Comparison of ENCODE assay signal across 13 cellular contexts in the genomic region with DNA sequence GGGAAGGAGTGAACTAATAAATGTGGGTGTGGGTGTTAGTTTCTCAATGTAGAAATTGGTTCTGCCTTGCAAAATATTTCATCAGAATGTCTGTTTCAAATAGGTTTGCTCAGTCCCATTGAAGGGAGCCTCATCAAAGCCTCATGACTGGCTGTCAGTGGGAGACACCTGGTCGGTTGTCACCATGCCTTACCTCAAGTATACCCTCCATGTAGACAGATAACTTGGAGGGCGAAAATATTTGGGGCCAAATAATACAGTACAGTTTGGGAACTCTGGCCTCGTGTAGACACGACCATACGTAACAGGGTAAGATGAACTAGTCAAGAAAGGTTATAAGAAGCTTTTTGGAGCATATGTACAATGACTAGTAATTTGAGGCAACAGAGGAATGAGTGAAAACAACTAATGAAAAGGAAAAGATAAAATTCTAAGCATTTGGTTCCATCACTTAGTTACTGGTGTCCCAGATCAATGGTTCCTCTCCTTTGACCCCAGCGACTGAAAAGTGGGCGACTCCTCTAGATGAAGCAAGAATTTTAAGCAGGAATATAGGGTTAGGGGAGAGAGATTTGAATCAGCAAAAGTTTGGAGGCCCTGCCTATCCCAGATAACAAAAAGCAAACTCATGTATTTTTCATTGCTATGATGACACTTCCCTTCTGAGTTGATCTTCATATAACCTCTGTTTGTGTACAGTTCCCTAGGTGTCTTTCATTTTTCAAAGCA.
"Had no signal": no experiment of that assay in that cellular context is flagged by ENCODE, and none has a peak within 500 bp of the region (broad histone marks: within the 10 kb centered on the region; RNA-seq: fewer than 3 reads in every experiment).

No MANE protein-coding gene starts in this region.

- H3K9me3 ChIP-seq: sigmoid colon, spleen, testis had no signal

- H3K4me1 Mint-ChIP-seq: naive B cell had no signal

- H3K27me3 Mint-ChIP-seq: naive B cell; stimulated activated naive CD8-positive, alpha-beta T cell treated with anti-CD3 and anti-CD28 coated beads, Interleukin-15, Interleukin-2, amounts not matched to agents 100 ng/mL and 50 ng/mL, for 24 hours had no signal

- H3K9me3 Mint-ChIP-seq: T-helper 2 cell treated with Interferon-gamma antibody and Interleukin-4, amounts not matched to agents 5 μg/mL and 100 μg/mL, for 36 hours had no signal

- ATAC-seq: esophagus mucosa had no signal

- H3K27ac Mint-ChIP-seq: neural progenitor cell; stimulated activated naive CD8-positive, alpha-beta T cell treated with anti-CD3 and anti-CD28 coated beads, Interleukin-15, Interleukin-2, amounts not matched to agents 100 ng/mL and 50 ng/mL, for 24 hours; T-helper 2 cell treated with Interferon-gamma antibody and Interleukin-4, amounts not matched to agents 5 μg/mL and 100 μg/mL, for 36 hours had no signal

- H3K36me3 Mint-ChIP-seq: naive B cell had no signal

- H3K4me1 ChIP-seq: neural progenitor cell, parathyroid adenoma, spleen, testis had no signal

- H3K36me3 ChIP-seq: neural progenitor cell, sigmoid colon, spleen had no signal

- H3K9ac ChIP-seq: neural progenitor cell, parathyroid adenoma had no signal

- H3K27me3 ChIP-seq: neural progenitor cell, sigmoid colon, spleen, testis had no signal

- H3K27ac ChIP-seq: neural progenitor cell, parathyroid adenoma, sigmoid colon, spleen, testis, VCaP had no signal

- H3K4me3 ChIP-seq: neural progenitor cell, sigmoid colon, spleen, testis had no signal

- H3K4me3 Mint-ChIP-seq: naive B cell; neural progenitor cell; stimulated activated naive CD8-positive, alpha-beta T cell treated with anti-CD3 and anti-CD28 coated beads, Interleukin-15, Interleukin-2, amounts not matched to agents 100 ng/mL and 50 ng/mL, for 24 hours; T-helper 2 cell treated with Interferon-gamma antibody and Interleukin-4, amounts not matched to agents 5 μg/mL and 100 μg/mL, for 36 hours had no signal

- DNase-seq: activated CD4-positive, alpha-beta T cell treated with anti-CD3 and anti-CD28 coated beads for 1 hour; activated CD4-positive, alpha-beta T cell treated with anti-CD3 and anti-CD28 coated beads, Interleukin-2, amount 50 U/mL, for 4 hours; activated naive CD4-positive, alpha-beta T cell treated with anti-CD3 and anti-CD28 coated beads, Interleukin-2, amount 50 U/mL, for 16 hours; naive B cell; sigmoid colon; spleen; testis had no signal
